Comparison of ENCODE assay signal across 1 cellular context in the genomic region with DNA sequence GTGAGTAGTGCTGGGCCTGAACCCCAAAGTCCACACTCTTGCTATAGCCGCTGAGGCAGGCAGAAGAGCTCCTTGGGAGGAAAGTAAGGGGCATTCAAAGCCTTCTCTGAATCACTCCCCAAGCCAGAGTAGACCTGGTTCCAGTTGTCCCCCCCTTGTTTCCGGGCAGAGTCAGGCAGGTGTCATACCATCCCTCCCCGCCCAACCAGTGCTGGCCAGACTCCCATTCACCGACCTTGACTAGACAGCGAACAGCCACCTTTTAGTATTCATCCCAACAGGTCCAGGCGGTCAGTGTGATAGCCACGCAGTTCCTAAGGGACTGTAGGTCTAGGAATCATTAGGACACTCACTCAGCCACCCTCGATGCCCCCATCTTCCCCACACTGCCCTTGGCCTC.
TF ChIP-seq lines count a peak whose summit lies in the region.

No MANE protein-coding gene starts in this region.

TF ChIP-seq in WTC11, 78 proteins besides CTCF, POLR2A, EP300 and RAD21 (continued from another document):
- TF ChIP-seq, protein P1, sequence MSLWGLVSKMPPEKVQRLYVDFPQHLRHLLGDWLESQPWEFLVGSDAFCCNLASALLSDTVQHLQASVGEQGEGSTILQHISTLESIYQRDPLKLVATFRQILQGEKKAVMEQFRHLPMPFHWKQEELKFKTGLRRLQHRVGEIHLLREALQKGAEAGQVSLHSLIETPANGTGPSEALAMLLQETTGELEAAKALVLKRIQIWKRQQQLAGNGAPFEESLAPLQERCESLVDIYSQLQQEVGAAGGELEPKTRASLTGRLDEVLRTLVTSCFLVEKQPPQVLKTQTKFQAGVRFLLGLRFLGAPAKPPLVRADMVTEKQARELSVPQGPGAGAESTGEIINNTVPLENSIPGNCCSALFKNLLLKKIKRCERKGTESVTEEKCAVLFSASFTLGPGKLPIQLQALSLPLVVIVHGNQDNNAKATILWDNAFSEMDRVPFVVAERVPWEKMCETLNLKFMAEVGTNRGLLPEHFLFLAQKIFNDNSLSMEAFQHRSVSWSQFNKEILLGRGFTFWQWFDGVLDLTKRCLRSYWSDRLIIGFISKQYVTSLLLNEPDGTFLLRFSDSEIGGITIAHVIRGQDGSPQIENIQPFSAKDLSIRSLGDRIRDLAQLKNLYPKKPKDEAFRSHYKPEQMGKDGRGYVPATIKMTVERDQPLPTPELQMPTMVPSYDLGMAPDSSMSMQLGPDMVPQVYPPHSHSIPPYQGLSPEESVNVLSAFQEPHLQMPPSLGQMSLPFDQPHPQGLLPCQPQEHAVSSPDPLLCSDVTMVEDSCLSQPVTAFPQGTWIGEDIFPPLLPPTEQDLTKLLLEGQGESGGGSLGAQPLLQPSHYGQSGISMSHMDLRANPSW (CRISPR knock-in tag; conservative IDR thresholded peaks at IDR 0.05; ENCODE audit: low read depth), result no peak
- TF ChIP-seq, protein P2, sequence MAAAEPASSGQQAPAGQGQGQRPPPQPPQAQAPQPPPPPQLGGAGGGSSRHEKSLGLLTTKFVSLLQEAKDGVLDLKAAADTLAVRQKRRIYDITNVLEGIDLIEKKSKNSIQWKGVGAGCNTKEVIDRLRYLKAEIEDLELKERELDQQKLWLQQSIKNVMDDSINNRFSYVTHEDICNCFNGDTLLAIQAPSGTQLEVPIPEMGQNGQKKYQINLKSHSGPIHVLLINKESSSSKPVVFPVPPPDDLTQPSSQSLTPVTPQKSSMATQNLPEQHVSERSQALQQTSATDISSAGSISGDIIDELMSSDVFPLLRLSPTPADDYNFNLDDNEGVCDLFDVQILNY (CRISPR knock-in tag; IDR thresholded peaks at IDR 0.05), result no peak
- TF ChIP-seq, protein P3, sequence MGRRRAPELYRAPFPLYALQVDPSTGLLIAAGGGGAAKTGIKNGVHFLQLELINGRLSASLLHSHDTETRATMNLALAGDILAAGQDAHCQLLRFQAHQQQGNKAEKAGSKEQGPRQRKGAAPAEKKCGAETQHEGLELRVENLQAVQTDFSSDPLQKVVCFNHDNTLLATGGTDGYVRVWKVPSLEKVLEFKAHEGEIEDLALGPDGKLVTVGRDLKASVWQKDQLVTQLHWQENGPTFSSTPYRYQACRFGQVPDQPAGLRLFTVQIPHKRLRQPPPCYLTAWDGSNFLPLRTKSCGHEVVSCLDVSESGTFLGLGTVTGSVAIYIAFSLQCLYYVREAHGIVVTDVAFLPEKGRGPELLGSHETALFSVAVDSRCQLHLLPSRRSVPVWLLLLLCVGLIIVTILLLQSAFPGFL (CRISPR knock-in tag; IDR thresholded peaks at IDR 0.05; ENCODE audit: borderline replicate concordance), result no peak
- TF ChIP-seq TEAD4 (CRISPR knock-in tag; IDR thresholded peaks at IDR 0.05) (no peak), ELF4 (CRISPR knock-in tag; IDR thresholded peaks at IDR 0.05; ENCODE audit: low read depth) (no peak), NR1H2 (CRISPR knock-in tag; IDR thresholded peaks at IDR 0.05) (no peak), ZNF423 (CRISPR knock-in tag; IDR thresholded peaks at IDR 0.05) (no peak), JAZF1 (CRISPR knock-in tag; IDR thresholded peaks at IDR 0.05) (no peak), KAT7 (CRISPR knock-in tag; IDR thresholded peaks at IDR 0.05; ENCODE audit: borderline replicate concordance) (no peak)
- TF ChIP-seq, protein P4, sequence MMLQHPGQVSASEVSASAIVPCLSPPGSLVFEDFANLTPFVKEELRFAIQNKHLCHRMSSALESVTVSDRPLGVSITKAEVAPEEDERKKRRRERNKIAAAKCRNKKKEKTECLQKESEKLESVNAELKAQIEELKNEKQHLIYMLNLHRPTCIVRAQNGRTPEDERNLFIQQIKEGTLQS (CRISPR knock-in tag; conservative IDR thresholded peaks at IDR 0.05), result no peak
- TF ChIP-seq, protein P5, sequence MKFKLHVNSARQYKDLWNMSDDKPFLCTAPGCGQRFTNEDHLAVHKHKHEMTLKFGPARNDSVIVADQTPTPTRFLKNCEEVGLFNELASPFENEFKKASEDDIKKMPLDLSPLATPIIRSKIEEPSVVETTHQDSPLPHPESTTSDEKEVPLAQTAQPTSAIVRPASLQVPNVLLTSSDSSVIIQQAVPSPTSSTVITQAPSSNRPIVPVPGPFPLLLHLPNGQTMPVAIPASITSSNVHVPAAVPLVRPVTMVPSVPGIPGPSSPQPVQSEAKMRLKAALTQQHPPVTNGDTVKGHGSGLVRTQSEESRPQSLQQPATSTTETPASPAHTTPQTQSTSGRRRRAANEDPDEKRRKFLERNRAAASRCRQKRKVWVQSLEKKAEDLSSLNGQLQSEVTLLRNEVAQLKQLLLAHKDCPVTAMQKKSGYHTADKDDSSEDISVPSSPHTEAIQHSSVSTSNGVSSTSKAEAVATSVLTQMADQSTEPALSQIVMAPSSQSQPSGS (CRISPR knock-in tag; IDR thresholded peaks at IDR 0.05; ENCODE audit: borderline replicate concordance, low read depth), result no peak
- TF ChIP-seq, protein P6, sequence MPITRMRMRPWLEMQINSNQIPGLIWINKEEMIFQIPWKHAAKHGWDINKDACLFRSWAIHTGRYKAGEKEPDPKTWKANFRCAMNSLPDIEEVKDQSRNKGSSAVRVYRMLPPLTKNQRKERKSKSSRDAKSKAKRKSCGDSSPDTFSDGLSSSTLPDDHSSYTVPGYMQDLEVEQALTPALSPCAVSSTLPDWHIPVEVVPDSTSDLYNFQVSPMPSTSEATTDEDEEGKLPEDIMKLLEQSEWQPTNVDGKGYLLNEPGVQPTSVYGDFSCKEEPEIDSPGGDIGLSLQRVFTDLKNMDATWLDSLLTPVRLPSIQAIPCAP (CRISPR knock-in tag; IDR thresholded peaks at IDR 0.05), result no peak
